ENCODE assay signal across 10 cellular contexts in the genomic region with DNA sequence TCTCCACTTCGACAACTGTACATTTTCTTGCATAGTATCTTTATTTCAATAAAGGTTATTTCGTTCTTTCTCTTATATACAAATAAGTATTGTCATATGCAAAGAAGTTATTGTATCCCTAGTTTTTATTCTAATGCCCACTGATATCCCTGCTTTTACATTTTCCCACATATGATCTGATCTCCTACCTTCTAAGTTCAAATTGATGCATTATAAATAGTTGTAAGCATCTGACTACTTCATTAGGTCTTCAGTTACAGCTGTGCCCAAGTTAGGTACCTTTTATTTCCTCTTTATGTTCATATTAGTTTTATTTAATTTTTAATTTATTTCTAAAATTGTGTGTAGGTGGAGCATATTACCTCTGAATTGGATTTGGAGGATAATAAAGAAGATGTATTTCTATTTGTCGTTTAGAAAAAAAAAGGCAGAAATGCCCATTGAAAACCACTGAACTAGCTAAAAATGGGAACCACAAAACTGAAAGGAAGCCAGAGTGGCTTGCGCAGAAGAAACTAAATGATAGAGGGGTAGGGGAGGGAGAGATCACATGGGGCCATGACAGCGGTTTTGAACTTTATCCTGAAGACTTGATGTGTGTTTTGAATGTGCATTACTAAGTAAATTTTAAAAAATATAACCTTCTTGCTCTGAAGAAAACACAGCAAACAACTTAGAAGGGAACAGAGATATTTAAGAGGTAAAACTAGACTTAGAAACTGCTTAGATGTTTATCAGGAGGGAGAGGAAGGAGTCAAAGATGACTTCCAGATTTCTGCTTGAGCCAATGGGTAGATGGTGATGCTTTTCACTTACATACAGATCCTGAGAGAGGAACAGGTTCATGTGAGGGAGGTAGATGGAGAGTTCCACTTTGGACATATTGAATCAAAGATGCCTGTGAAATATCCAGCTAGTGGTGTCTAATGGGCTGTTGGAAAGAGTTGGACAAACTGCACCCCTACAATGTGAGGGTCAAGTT. TPM values are rescaled to one million over a fixed set of nuclear protein-coding genes. Genes with fewer than 3 reads are reported as not detected.
DNase-seq lines count a peak whose midpoint lies in the region; ATAC-seq, FAIRE-seq and TF ChIP-seq lines count a peak whose summit lies in the region.
"Had no signal": no experiment of that assay in that cellular context is flagged by ENCODE, and none has a peak within 500 bp of the region (broad histone marks: within the 10 kb centered on the region; RNA-seq: fewer than 3 reads in every experiment).

No MANE protein-coding gene starts in this region.

- H3K36me3 Mint-ChIP-seq in central memory CD8-positive, alpha-beta T cell (ENCODE audit: insufficient read depth): peaks cover 50% of the 10 kb centered on the region
- H3K36me3 Mint-ChIP-seq in HFFc6 (ENCODE audit: low read depth): peaks cover 32% of the 10 kb centered on the region

- TF ChIP-seq RAD21 in A549 (conservative IDR thresholded peaks at IDR 0.05 in 1 of 2, IDR thresholded peaks at IDR 0.05 in 1 of 2): no peak

- no peak overlapping the region for H3K4me3 ChIP-seq in A549

- FAIRE-seq in A549 (lab: Jason Lieb, UNC): no peak

- no peak for TF ChIP-seq POLR2A in A549 (IDR thresholded peaks at IDR 0.05; ENCODE audit: low read length)
- TF ChIP-seq POLR2A in GM18505 (IDR thresholded peaks at IDR 0.05; ENCODE audit: borderline replicate concordance, extremely low read depth, insufficient read depth, insufficient read length): no peak

- DNase-seq in A549 (ENCODE audit: low read depth in 1 of 2, low spot score in 1 of 2) (no peak), NOMO-1 treated with dmso at 0.1 percent for 144 hours (lab: John Stamatoyannopoulos, UW; ENCODE audit: unreplicated experiment) (peak; percentile 14), left colon (no peak), HFFc6 (no peak), AG08395 (ENCODE audit: low spot score) (no peak)
- DNase-seq in central memory CD8-positive, alpha-beta T cell (ENCODE audit: low spot score in 2 of 2): no peak
- DNase-seq: C1 segment of cervical spinal cord had no signal

- H3K4me1 ChIP-seq in A549: peaks cover 11% of the 10 kb centered on the region; the same call in 1 of the 3 replicates

- H3K4me2 ChIP-seq in A549: peak overlapping the region; percentile 24; the same call in 2 of the 3 replicates

- POLR2A ChIA-PET in A549 (lab: Yijun Ruan, JAX): no interaction called here

- peaks cover 52% of the 10 kb centered on the region for H3K4me1 Mint-ChIP-seq in central memory CD8-positive, alpha-beta T cell
- peaks cover 7% of the 10 kb centered on the region for H3K4me1 Mint-ChIP-seq in HFFc6 (ENCODE audit: low read depth)

- no peaks in the 10 kb centered on the region for H3K27me3 Mint-ChIP-seq in central memory CD8-positive, alpha-beta T cell
- no peaks in the 10 kb centered on the region; the same call in 1 of the 2 replicates for H3K27me3 Mint-ChIP-seq in HFFc6 (ENCODE audit: insufficient read depth)

- ATAC-seq in A549 (no peak), GM18505 (IDR thresholded peaks at IDR 0.05; ENCODE audit: unreplicated experiment) (peak; percentile 48), left colon (no peak), HG03135 (IDR thresholded peaks at IDR 0.05; ENCODE audit: unreplicated experiment) (no peak)
- peak; percentile 40 for ATAC-seq in central memory CD8-positive, alpha-beta T cell (replicated peaks; ENCODE audit: extremely low read depth, poor library complexity, severe bottlenecking)
- ATAC-seq: esophagus mucosa had no signal

- H3K4me3 Mint-ChIP-seq in central memory CD8-positive, alpha-beta T cell: peak overlapping the region; percentile 42
- H3K4me3 Mint-ChIP-seq in HFFc6: no peak overlapping the region

- CTCF ChIA-PET in A549 (lab: Yijun Ruan, JAX): interaction anchor here (1.0 to 1.4 kb wide), 2 partner anchors 19 to 30 kb away, joined by 3 to 6 read pairs; no protein-coding TSS in a partner anchor

- H3K27ac Mint-ChIP-seq in central memory CD8-positive, alpha-beta T cell (ENCODE audit: low read depth): peak overlapping the region; percentile 87
- H3K27ac Mint-ChIP-seq in HFFc6: no peak overlapping the region

- intact Hi-C loops in left colon (cut with DNase I, micrococcal nuclease): no loop called here

- H3K9me3 ChIP-seq in A549: no peaks in the 10 kb centered on the region

- no peak for TF ChIP-seq CTCF in A549 (IDR thresholded peaks at IDR 0.05)
- TF ChIP-seq CTCF in HFFc6 (IDR thresholded peaks at IDR 0.05): no peak

- TF ChIP-seq EP300 in A549 (IDR thresholded peaks at IDR 0.05): no peak

- no peaks in the 10 kb centered on the region for H3K9me3 Mint-ChIP-seq in central memory CD8-positive, alpha-beta T cell
- no peaks in the 10 kb centered on the region for H3K9me3 Mint-ChIP-seq in HFFc6

- H3K27ac ChIP-seq in A549: no peak overlapping the region

- 95% methylated on average over 5 of the region's 5 CpGs for WGBS in A549 (ENCODE audit: missing lambda C conversion rate)

TF ChIP-seq in A549, 52 proteins besides CTCF, POLR2A, EP300 and RAD21:
- TF ChIP-seq, protein P1, sequence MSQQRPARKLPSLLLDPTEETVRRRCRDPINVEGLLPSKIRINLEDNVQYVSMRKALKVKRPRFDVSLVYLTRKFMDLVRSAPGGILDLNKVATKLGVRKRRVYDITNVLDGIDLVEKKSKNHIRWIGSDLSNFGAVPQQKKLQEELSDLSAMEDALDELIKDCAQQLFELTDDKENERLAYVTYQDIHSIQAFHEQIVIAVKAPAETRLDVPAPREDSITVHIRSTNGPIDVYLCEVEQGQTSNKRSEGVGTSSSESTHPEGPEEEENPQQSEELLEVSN (IDR thresholded peaks at IDR 0.05; ENCODE audit: borderline replicate concordance, low read depth): no peak
- TF ChIP-seq SREBF2 (IDR thresholded peaks at IDR 0.05): no peak
- TF ChIP-seq EHF (CRISPR knock-in tag; IDR thresholded peaks at IDR 0.05): no peak
- TF ChIP-seq RNF2 (IDR thresholded peaks at IDR 0.05; ENCODE audit: borderline replicate concordance, low read depth): no peak
- no peak for TF ChIP-seq FOSB (CRISPR knock-in tag; IDR thresholded peaks at IDR 0.05)
- no peak for TF ChIP-seq FOXS1 (CRISPR knock-in tag; IDR thresholded peaks at IDR 0.05)
- TF ChIP-seq, protein P2, sequence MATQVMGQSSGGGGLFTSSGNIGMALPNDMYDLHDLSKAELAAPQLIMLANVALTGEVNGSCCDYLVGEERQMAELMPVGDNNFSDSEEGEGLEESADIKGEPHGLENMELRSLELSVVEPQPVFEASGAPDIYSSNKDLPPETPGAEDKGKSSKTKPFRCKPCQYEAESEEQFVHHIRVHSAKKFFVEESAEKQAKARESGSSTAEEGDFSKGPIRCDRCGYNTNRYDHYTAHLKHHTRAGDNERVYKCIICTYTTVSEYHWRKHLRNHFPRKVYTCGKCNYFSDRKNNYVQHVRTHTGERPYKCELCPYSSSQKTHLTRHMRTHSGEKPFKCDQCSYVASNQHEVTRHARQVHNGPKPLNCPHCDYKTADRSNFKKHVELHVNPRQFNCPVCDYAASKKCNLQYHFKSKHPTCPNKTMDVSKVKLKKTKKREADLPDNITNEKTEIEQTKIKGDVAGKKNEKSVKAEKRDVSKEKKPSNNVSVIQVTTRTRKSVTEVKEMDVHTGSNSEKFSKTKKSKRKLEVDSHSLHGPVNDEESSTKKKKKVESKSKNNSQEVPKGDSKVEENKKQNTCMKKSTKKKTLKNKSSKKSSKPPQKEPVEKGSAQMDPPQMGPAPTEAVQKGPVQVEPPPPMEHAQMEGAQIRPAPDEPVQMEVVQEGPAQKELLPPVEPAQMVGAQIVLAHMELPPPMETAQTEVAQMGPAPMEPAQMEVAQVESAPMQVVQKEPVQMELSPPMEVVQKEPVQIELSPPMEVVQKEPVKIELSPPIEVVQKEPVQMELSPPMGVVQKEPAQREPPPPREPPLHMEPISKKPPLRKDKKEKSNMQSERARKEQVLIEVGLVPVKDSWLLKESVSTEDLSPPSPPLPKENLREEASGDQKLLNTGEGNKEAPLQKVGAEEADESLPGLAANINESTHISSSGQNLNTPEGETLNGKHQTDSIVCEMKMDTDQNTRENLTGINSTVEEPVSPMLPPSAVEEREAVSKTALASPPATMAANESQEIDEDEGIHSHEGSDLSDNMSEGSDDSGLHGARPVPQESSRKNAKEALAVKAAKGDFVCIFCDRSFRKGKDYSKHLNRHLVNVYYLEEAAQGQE (IDR thresholded peaks at IDR 0.05): no peak

RNA-seq across cellular contexts. Expression of gene ZC3HAV1L, which starts 9.3 kb away (rescaled TPM):
- polyA plus RNA-seq in A549 (2011; rRNA removed) (15.6 and 23.4 TPM in 2 replicates), A549 (2017; fragmentation: RNase III; extraction: RNeasy Plus Mini Kit Qiagen cat#74134 plus additional on column Dnase treatment) (8.7 to 9.7 TPM (median 8.8 TPM) in 3 replicates)
- 10.6 and 17.1 TPM in 2 replicates for polyA plus RNA-seq in A549 (2012; cell fraction: cytosol; rRNA removed)
- polyA plus RNA-seq in A549 (2012; cell fraction: nucleus; rRNA removed): 10.0 and 12.1 TPM in 2 replicates
- polyA minus RNA-seq in A549 (2011; rRNA and poly(A)+ RNA removed): 15.0 and 16.0 TPM in 2 replicates
- 1 to 10 TPM; 6.3 to 7.0 TPM for total RNA-seq in left colon
- total RNA-seq in HFFc6 (2021; fragmentation: NEBNext Ultra II Directional; extraction: Animal tissue kit (Norgen Biotek cat#: 25700)): 10 to 100 TPM in 4 of 6 experiments, 1 to 10 TPM in 2; 9.2 to 12.1 (median 10.3) TPM

Comparison
In these comparisons a context has a peak if more than half of its experiments do, and no peak if none do; other contexts are left out.
1. ATAC-seq: peak in GM18505 (single experiment) and central memory CD8-positive, alpha-beta T cell (single experiment); none in A549 (0 of 2), left colon (single experiment) and HG03135 (single experiment).